In the genomic region with DNA sequence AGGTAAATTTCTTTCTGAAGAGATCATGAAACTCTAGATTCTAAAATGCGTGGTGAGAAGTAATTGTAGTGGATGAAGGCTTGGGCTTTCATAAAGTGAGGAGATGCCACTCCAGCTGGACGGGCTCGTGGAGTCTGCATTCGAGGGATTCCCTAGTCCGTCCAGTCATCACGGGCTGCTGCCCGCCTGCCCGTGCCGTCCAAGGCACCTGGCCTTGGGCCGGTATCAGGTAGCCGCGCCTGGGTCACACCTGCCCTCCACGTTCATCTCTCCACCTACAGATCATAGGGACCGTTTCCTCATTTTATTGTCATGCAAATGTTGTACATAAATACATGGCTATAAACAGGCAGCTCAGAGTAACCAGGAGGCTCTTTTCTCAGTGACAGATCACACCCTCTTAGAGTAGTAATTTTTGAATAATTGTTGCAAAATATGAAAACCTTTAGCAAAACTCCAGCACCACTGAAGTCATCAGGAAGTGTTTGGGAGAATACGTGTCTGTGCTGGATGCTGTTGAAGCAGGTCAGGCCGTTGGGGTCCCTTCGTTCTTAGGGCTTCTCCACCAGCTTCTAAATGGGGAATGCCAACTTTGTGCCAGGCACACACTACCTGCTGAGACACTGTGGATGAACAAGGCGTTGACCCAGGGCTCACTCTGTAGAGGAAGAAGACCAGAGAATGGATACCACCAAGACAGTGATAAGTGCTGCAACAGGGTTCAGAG, we compare ENCODE assay signal across 8 cellular contexts.
DNase-seq lines count a peak whose midpoint lies in the region; ATAC-seq, FAIRE-seq and TF ChIP-seq lines count a peak whose summit lies in the region.

No MANE protein-coding gene starts in this region.

- TF ChIP-seq RAD21 in GM12878 (IDR thresholded peaks at IDR 0.05; ENCODE audit: insufficient read depth, low read depth, low read length): no peak

- H3K9me3 Mint-ChIP-seq in activated CD4-positive, alpha-beta T cell treated with anti-CD3 and anti-CD28 coated beads for 36 hours (ENCODE audit: low read depth): no peaks in the 10 kb centered on the region
- no peaks in the 10 kb centered on the region for H3K9me3 Mint-ChIP-seq in stimulated activated memory B cell treated with anti-CD40 and anti-IgM and Interleukin-4, amounts not matched to agents 10 μg/mL and 1 μg/mL and 100 μg/mL, for 72 hours

- H3K9ac ChIP-seq in KMS-11: no peak overlapping the region
- peak overlapping the region; percentile 74 for H3K9ac ChIP-seq in GM12878 (ENCODE audit: control insufficient read depth, insufficient read depth, low read length)

- peak overlapping the region; percentile 72 for H3K4me3 Mint-ChIP-seq in activated CD4-positive, alpha-beta T cell treated with anti-CD3 and anti-CD28 coated beads for 36 hours
- peak overlapping the region; percentile 80 for H3K4me3 Mint-ChIP-seq in stimulated activated memory B cell treated with anti-CD40 and anti-IgM and Interleukin-4, amounts not matched to agents 10 μg/mL and 1 μg/mL and 100 μg/mL, for 72 hours

- intact Hi-C loops in activated CD4-positive, alpha-beta T cell treated with anti-CD3 and anti-CD28 coated beads for 36 hours (cut with DNase I, micrococcal nuclease): loop anchor here (2.0 to 10.0 kb wide), 6 partner anchors 179 to 619 kb away; a partner anchor contains a TSS
- intact Hi-C loops in GM12878 (cut with micrococcal nuclease; ENCODE audit: unreplicated experiment): loop anchor here (2.0 kb wide), 1 partner anchor 29 kb away; no protein-coding TSS in a partner anchor

- TF ChIP-seq POLR2A in GM12878 (IDR thresholded peaks at IDR 0.05; ENCODE audit: low read depth, low read length): peak; percentile 70

- no peaks in the 10 kb centered on the region for H3K79me2 ChIP-seq in KMS-11 (ENCODE audit: insufficient read depth, low read depth)
- H3K79me2 ChIP-seq in GM12878 (ENCODE audit: control insufficient read depth, insufficient read depth, low read length): peaks cover 40% of the 10 kb centered on the region

- H2AFZ ChIP-seq in KMS-11 (ENCODE audit: low read depth) (no peak overlapping the region), GM12878 (ENCODE audit: control insufficient read depth, low read depth, low read length) (no peak overlapping the region; the same call in 1 of the 2 replicates)

- WGBS in GM12878 (ENCODE audit: insufficient coverage, insufficient replicate concordance, low lambda C conversion rate, missing lambda C conversion rate): 6% methylated on average over 18 of the region's 18 CpGs

- H4K20me1 ChIP-seq in KMS-11 (ENCODE audit: insufficient read depth): no peaks in the 10 kb centered on the region
- no peaks in the 10 kb centered on the region for H4K20me1 ChIP-seq in GM12878 (ENCODE audit: control insufficient read depth, insufficient read depth)

- H3K27me3 ChIP-seq in KMS-11 (ENCODE audit: insufficient read depth, low read depth) (no peaks in the 10 kb centered on the region), GM12878 (replicated peaks in 1 of 2; ENCODE audit: control insufficient read depth in 2 of 2, insufficient read depth in 2 of 2, low read length in 1 of 2) (no peaks in the 10 kb centered on the region), BE2C (no peaks in the 10 kb centered on the region)

- DNase-seq in activated CD4-positive, alpha-beta T cell treated with anti-CD3 and anti-CD28 coated beads for 36 hours: no peak
- no peak for DNase-seq in activated CD4-positive, alpha-beta T cell treated with anti-CD3 and anti-CD28 coated beads, Interleukin-2, amount 50 U/mL, for 4 hours
- DNase-seq in GM12878 (ENCODE audit: low read depth, low spot score) (no peak), BE2C (no peak), SK-N-DZ (ENCODE audit: low spot score) (no peak)

- no peaks in the 10 kb centered on the region for H3K36me3 ChIP-seq in KMS-11 (ENCODE audit: insufficient read depth)
- H3K36me3 ChIP-seq in GM12878 (ENCODE audit: control insufficient read depth in 2 of 2, insufficient read depth in 2 of 2, low read length in 1 of 2): no peaks in the 10 kb centered on the region; a peak in 1 of 4 replicates
- H3K36me3 ChIP-seq in BE2C: no peaks in the 10 kb centered on the region

- peak overlapping the region; percentile 58; the same call in 1 of the 2 replicates for H3K4me2 ChIP-seq in KMS-11
- peak overlapping the region; percentile 96 for H3K4me2 ChIP-seq in GM12878 (ENCODE audit: control insufficient read depth, insufficient read depth)

- H3K4me1 Mint-ChIP-seq in activated CD4-positive, alpha-beta T cell treated with anti-CD3 and anti-CD28 coated beads for 36 hours: peaks cover 83% of the 10 kb centered on the region
- peaks cover 93% of the 10 kb centered on the region for H3K4me1 Mint-ChIP-seq in stimulated activated memory B cell treated with anti-CD40 and anti-IgM and Interleukin-4, amounts not matched to agents 10 μg/mL and 1 μg/mL and 100 μg/mL, for 72 hours

- SMC1A ChIA-PET in GM12878 (lab: Charles Lee; ENCODE audit: uncharacterized antibody, unreplicated experiment): interaction anchor here (0.6 to 13.4 kb wide), 16 partner anchors 11 to 615 kb away, joined by 3 to 372 read pairs (median 4); no protein-coding TSS in a partner anchor

- H3K4me1 ChIP-seq in KMS-11 (ENCODE audit: low read depth, poor library complexity, severe bottlenecking) (peaks cover 43% of the 10 kb centered on the region), GM12878 (ENCODE audit: control insufficient read depth, insufficient read depth, low read length) (peaks cover 69% of the 10 kb centered on the region), BE2C (no peaks in the 10 kb centered on the region)

- peak overlapping the region; percentile 87 for H3K27ac Mint-ChIP-seq in activated CD4-positive, alpha-beta T cell treated with anti-CD3 and anti-CD28 coated beads for 36 hours
- peak overlapping the region; percentile 94 for H3K27ac Mint-ChIP-seq in stimulated activated memory B cell treated with anti-CD40 and anti-IgM and Interleukin-4, amounts not matched to agents 10 μg/mL and 1 μg/mL and 100 μg/mL, for 72 hours

- no peak for FAIRE-seq in GM12878 (lab: Jason Lieb, UNC)

- CTCF ChIA-PET in activated CD4-positive, alpha-beta T cell treated with anti-CD3 and anti-CD28 coated beads for 36 hours (lab: Charles Lee): interaction anchor here (0.7 to 4.7 kb wide), 8 partner anchors 14 to 559 kb away, joined by 3 to 30 read pairs (median 3); no protein-coding TSS in a partner anchor
- CTCF ChIA-PET in GM12878 (lab: Yijun Ruan, JAX): interaction anchor here (0.6 to 13.5 kb wide), 10 partner anchors 15 to 398 kb away, joined by 3 to 235 read pairs (median 14); no protein-coding TSS in a partner anchor

- TSS peak; percentile 27 for BruUV-seq in GM12878 (replicated peaks; lab: Mats Ljungman, UMichigan)

- TF ChIP-seq CTCF in KMS-11 (conservative IDR thresholded peaks at IDR 0.05; ENCODE audit: low read depth, low read length) (no peak), GM12878 (IDR thresholded peaks at IDR 0.05 in 2 of 3, conservative IDR thresholded peaks at IDR 0.05 in 1 of 3; ENCODE audit: control insufficient read depth in 2 of 3, extremely low read depth in 1 of 3, insufficient read depth in 1 of 3, low read depth in 3 of 3, low read length in 3 of 3) (no peak), BE2C (IDR thresholded peaks at IDR 0.05; ENCODE audit: low read depth, low read length) (no peak)

- no peak overlapping the region for H3K27ac ChIP-seq in KMS-11
- peak overlapping the region; percentile 84 for H3K27ac ChIP-seq in GM12878 (ENCODE audit: control insufficient read depth, insufficient read depth)

- no peaks in the 10 kb centered on the region for H3K27me3 Mint-ChIP-seq in activated CD4-positive, alpha-beta T cell treated with anti-CD3 and anti-CD28 coated beads for 36 hours
- H3K27me3 Mint-ChIP-seq in stimulated activated memory B cell treated with anti-CD40 and anti-IgM and Interleukin-4, amounts not matched to agents 10 μg/mL and 1 μg/mL and 100 μg/mL, for 72 hours: no peaks in the 10 kb centered on the region

- TF ChIP-seq EP300 in GM12878 (IDR thresholded peaks at IDR 0.05; ENCODE audit: borderline replicate concordance in 1 of 2, control insufficient read depth in 1 of 2, low read depth in 2 of 2, low read length in 2 of 2): peak; percentile 37 to 53; a peak in 1 of 4 replicates

- H3K9me3 ChIP-seq in GM12878 (replicated peaks; ENCODE audit: control insufficient read depth, insufficient read depth, low read length) (no peaks in the 10 kb centered on the region), BE2C (no peaks in the 10 kb centered on the region)

- in situ Hi-C loops in GM12878 (cut with MboI): loop anchor here (5.0 kb wide), 1 partner anchor 46 kb away; no protein-coding TSS in a partner anchor

- H3K4me3 ChIP-seq in KMS-11 (IDR thresholded peaks at IDR 0.05; ENCODE audit: insufficient read depth, low read depth, low read length) (no peak overlapping the region), GM12878 (peak overlapping the region; percentile 73), BE2C (ENCODE audit: low read depth, low read length) (no peak overlapping the region)

- peaks cover 5% of the 10 kb centered on the region for H3K36me3 Mint-ChIP-seq in activated CD4-positive, alpha-beta T cell treated with anti-CD3 and anti-CD28 coated beads for 36 hours (ENCODE audit: low read depth)
- H3K36me3 Mint-ChIP-seq in stimulated activated memory B cell treated with anti-CD40 and anti-IgM and Interleukin-4, amounts not matched to agents 10 μg/mL and 1 μg/mL and 100 μg/mL, for 72 hours: peaks cover 6% of the 10 kb centered on the region

- POLR2A ChIA-PET in activated CD4-positive, alpha-beta T cell treated with anti-CD3 and anti-CD28 coated beads for 36 hours (lab: Charles Lee): interaction anchor here (0.6 to 1.9 kb wide), 6 partner anchors 19 to 237 kb away, joined by 3 to 6 read pairs (median 4); no protein-coding TSS in a partner anchor
- POLR2A ChIA-PET in GM12878 (lab: Charles Lee): interaction anchor here (0.8 to 10.9 kb wide), 11 partner anchors 10 to 623 kb away, joined by 3 to 175 read pairs (median 5); a partner anchor contains a TSS

- no peak for ATAC-seq in activated CD4-positive, alpha-beta T cell treated with anti-CD3 and anti-CD28 coated beads for 36 hours
- peak; percentile 11 for ATAC-seq in GM12878
- ATAC-seq in stimulated activated memory B cell treated with anti-CD40 and anti-IgM and Interleukin-4, amounts not matched to agents 10 μg/mL and 1 μg/mL and 100 μg/mL, for 72 hours: peak; percentile 57
- no peak for ATAC-seq in HG03280 (IDR thresholded peaks at IDR 0.05; ENCODE audit: unreplicated experiment)

- RAD21 ChIA-PET in GM12878 (lab: Charles Lee; ENCODE audit: unreplicated experiment): interaction anchor here (0.6 to 8.4 kb wide), 15 partner anchors 10 to 334 kb away, joined by 3 to 337 read pairs (median 6); a partner anchor contains a TSS

TF ChIP-seq in GM12878, 131 proteins besides CTCF, POLR2A, EP300 and RAD21 (continues in another document):
- TF ChIP-seq BCL11A (IDR thresholded peaks at IDR 0.05; ENCODE audit: low read depth, low read length): peak; percentile 63; the same call in 1 of the 2 replicates
- TF ChIP-seq HDGF (IDR thresholded peaks at IDR 0.05): no peak
- no peak for TF ChIP-seq ZNF24 (IDR thresholded peaks at IDR 0.05)
- TF ChIP-seq CBFB (IDR thresholded peaks at IDR 0.05; ENCODE audit: low read depth): no peak
- peak; percentile 92 for TF ChIP-seq TCF12 (IDR thresholded peaks at IDR 0.05; ENCODE audit: low read depth, low read length)

Comparison
In these comparisons a context has a peak if more than half of its experiments do, and no peak if none do; other contexts are left out.
1. ATAC-seq: peak in GM12878 (single experiment) and stimulated activated memory B cell treated with anti-CD40 and anti-IgM and Interleukin-4, amounts not matched to agents 10 μg/mL and 1 μg/mL and 100 μg/mL, for 72 hours (single experiment); none in activated CD4-positive, alpha-beta T cell treated with anti-CD3 and anti-CD28 coated beads for 36 hours (single experiment) and HG03280 (single experiment).